8 cellular contexts compared by ENCODE assay signal in the genomic region with DNA sequence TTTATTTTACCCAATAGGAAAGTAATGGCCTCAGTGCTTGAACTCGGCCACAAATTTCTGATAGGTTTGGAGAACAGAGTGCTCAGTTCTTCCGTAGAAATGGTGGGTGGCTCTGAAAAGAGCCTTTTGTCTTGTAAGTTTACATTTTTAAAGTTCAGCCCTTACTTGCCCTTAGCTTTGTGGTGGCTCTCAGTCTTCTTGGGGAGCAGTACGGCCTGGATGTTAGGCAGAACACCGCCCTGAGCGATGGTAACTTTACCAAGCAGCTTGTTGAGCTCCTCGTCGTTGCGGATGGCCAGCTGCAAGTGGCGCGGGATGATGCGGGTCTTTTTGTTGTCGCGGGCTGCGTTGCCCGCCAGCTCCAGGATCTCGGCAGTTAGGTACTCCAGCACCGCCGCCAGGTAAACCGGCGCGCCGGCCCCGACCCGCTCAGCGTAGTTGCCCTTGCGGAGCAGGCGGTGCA. TPM values are rescaled to one million over a fixed set of nuclear protein-coding genes. Genes with fewer than 3 reads are reported as not detected.
DNase-seq lines count a peak whose midpoint lies in the region; ATAC-seq, FAIRE-seq and TF ChIP-seq lines count a peak whose summit lies in the region.

No MANE protein-coding gene starts in this region.

- H3K4me3 ChIP-seq in kidney epithelial cell (ENCODE audit: low read depth, low read length), result peak overlapping the region; percentile 73
- peak overlapping the region; percentile 54 to 82 (median 66) for H3K4me3 ChIP-seq in tibial nerve

- H3K36me3 Mint-ChIP-seq in activated T-cell treated with anti-CD3 and anti-CD28 coated beads, Interleukin-2, amount 50 U/mL, for 4 hours (ENCODE audit: insufficient read depth), result peaks cover 2% of the 10 kb centered on the region

- no peaks in the 10 kb centered on the region for H3K27me3 Mint-ChIP-seq in activated T-cell treated with anti-CD3 and anti-CD28 coated beads, Interleukin-2, amount 50 U/mL, for 4 hours (ENCODE audit: low read depth)

- no peaks in the 10 kb centered on the region for H3K9me3 ChIP-seq in tibial nerve

- peak; percentile 39 for DNase-seq in activated gamma-delta T cell (lab: John Stamatoyannopoulos, UW)
- no peak for DNase-seq in activated gamma-delta T cell treated with Interleukin-2 at 50 U/mL for 16 hours
- DNase-seq in activated T-cell treated with anti-CD3 and anti-CD28 coated beads, Interleukin-2, amount 50 U/mL, for 4 hours, result no peak
- no peak for DNase-seq in kidney epithelial cell (ENCODE audit: low read depth)
- no peak for DNase-seq in tibial nerve (ENCODE audit: low spot score in 2 of 2)
- DNase-seq in D721Med (ENCODE audit: insufficient read length, low spot score), result no peak
- DNase-seq in midbrain (lab: John Stamatoyannopoulos, UW), result no peak

- no peak for TF ChIP-seq EP300 in tibial nerve (IDR thresholded peaks at IDR 0.05)

- H3K4me3 Mint-ChIP-seq in activated T-cell treated with anti-CD3 and anti-CD28 coated beads, Interleukin-2, amount 50 U/mL, for 4 hours, result no peak overlapping the region

- H3K4me1 Mint-ChIP-seq in activated T-cell treated with anti-CD3 and anti-CD28 coated beads, Interleukin-2, amount 50 U/mL, for 4 hours (ENCODE audit: low read depth), result peaks cover 30% of the 10 kb centered on the region

- H3K36me3 ChIP-seq in kidney epithelial cell (ENCODE audit: control insufficient read depth, insufficient read depth, low read length) (no peaks in the 10 kb centered on the region), tibial nerve (no peaks in the 10 kb centered on the region)

- WGBS in tibial nerve, 2 donors, result 2 to 4% methylated on average over 27 of the region's 27 CpGs

- no peaks in the 10 kb centered on the region for H3K27me3 ChIP-seq in kidney epithelial cell (ENCODE audit: control insufficient read depth, insufficient read depth, low read length)
- H3K27me3 ChIP-seq in tibial nerve, result peaks cover 0 to 49% of the 10 kb centered on the region in 2 donors

- no peak for FAIRE-seq in D721Med (lab: Jason Lieb, UNC)

- H3K4me1 ChIP-seq in tibial nerve, result peaks cover 0 to 41% (median 8%) of the 10 kb centered on the region in 4 donors

- ATAC-seq in activated T-cell treated with anti-CD3 and anti-CD28 coated beads, Interleukin-2, amount 50 U/mL, for 4 hours, result peak; percentile 1 to 2
- ATAC-seq in HG02970 (IDR thresholded peaks at IDR 0.05; ENCODE audit: low FRiP score, unreplicated experiment), result no peak

- H3K27ac ChIP-seq in tibial nerve, result peak overlapping the region in 3 of 4 donors; percentile 65 to 94 (median 69)

- no peak for TF ChIP-seq POLR2A in tibial nerve (IDR thresholded peaks at IDR 0.05)

- TF ChIP-seq CTCF in kidney epithelial cell (IDR thresholded peaks at IDR 0.05; ENCODE audit: insufficient read depth, low read length, poor library complexity, severe bottlenecking), result no peak
- TF ChIP-seq CTCF in tibial nerve (IDR thresholded peaks at IDR 0.05), result no peak
- TF ChIP-seq CTCF in D721Med (IDR thresholded peaks at IDR 0.05; ENCODE audit: insufficient read depth, missing control alignments), result no peak

- peaks cover 3% of the 10 kb centered on the region for H3K9me3 Mint-ChIP-seq in activated T-cell treated with anti-CD3 and anti-CD28 coated beads, Interleukin-2, amount 50 U/mL, for 4 hours

RNA-seq across cellular contexts. Expression of a gene that starts 19.6 kb away (rescaled TPM):
- total RNA-seq in activated T-cell treated with anti-CD3 and anti-CD28 coated beads, Interleukin-2, amount 50 U/mL, for 4 hours, result not detected
- not detected in 2 replicates for total RNA-seq in kidney epithelial cell
- not detected for total RNA-seq in tibial nerve
